1 cellular context compared by ENCODE assay signal in the genomic region with DNA sequence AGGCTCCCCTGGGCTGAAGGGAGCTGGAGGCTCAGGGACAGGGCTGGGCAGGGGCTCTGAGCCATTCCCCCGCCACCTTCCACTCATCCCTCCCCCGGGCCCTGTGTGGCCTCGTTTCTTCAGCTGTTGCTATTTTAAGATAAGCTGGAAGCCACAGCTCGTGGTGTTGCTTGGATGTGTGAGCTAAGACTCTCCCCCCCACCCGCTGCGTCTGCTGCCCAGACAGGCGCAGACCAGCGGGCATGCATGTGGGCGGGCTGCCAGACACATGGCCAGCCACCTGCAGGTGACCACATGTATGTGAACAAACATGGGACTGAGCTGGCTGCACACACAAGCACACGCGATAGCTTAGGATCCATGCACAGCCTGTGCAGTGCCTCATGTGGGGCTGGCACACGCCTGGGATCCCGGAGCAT.
TF ChIP-seq lines count a peak whose summit lies in the region.

No MANE protein-coding gene starts in this region.

TF ChIP-seq in HepG2, 621 proteins besides CTCF, POLR2A, EP300 and RAD21:
- no peak for TF ChIP-seq FOSL1 (CRISPR knock-in tag; IDR thresholded peaks at IDR 0.05; ENCODE audit: borderline replicate concordance)
- TF ChIP-seq, protein P1, sequence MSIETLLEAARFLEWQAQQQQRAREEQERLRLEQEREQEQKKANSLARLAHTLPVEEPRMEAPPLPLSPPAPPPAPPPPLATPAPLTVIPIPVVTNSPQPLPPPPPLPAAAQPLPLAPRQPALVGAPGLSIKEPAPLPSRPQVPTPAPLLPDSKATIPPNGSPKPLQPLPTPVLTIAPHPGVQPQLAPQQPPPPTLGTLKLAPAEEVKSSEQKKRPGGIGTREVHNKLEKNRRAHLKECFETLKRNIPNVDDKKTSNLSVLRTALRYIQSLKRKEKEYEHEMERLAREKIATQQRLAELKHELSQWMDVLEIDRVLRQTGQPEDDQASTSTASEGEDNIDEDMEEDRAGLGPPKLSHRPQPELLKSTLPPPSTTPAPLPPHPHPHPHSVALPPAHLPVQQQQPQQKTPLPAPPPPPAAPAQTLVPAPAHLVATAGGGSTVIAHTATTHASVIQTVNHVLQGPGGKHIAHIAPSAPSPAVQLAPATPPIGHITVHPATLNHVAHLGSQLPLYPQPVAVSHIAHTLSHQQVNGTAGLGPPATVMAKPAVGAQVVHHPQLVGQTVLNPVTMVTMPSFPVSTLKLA (IDR thresholded peaks at IDR 0.05), result peak; percentile 40; the same call in 1 of the 2 replicates
